Comparison of ENCODE assay signal across 14 cellular contexts in the genomic region with DNA sequence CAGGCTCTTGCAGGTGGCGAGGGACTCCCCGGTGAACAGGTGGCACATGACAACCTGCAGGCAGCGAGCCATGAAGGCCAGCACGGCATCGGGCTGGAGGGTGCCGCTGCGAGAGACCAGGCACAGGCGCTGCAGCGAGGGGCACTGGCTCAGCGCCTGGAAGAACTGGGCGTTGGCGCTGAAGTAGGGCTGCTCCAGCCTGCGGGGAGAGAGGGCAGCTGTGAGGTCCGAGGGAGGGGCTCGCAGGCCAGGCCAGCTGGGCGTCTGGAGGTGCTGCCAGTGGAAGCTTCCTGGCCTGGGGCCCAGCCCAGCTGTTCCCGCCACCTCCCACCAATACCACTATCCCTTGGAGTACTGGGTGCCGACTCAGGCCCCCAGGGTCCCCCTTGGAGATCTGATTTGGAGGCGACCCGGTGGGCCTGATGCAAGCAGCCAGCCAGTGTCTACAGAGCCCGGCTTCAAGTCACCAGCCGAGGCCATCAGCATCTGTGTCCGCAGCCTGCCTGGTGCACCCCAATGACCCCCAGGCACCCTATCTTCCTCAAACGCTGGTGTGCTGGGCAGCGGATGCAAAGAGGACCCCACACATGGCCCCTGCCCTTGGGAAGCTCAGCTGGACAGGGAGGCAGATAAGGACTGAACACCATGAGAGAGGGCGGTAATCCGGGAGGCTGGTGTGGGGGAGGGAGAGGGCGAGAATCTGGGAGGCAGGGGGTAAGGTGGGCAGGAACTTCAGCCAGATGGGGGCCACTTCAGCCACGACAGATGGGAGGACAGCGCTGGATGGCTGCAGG. TPM values are rescaled to one million over a fixed set of nuclear protein-coding genes. Genes with fewer than 3 reads are reported as not detected.
DNase-seq lines count a peak whose midpoint lies in the region; ATAC-seq and TF ChIP-seq lines count a peak whose summit lies in the region.
"Had no signal": no experiment of that assay in that cellular context is flagged by ENCODE, and none has a peak within 500 bp of the region (broad histone marks: within the 10 kb centered on the region; RNA-seq: fewer than 3 reads in every experiment).

No MANE protein-coding gene starts in this region.

- H3K9ac ChIP-seq in BLaER1, result no peak overlapping the region; the same call in 1 of the 2 replicates
- no peak overlapping the region for H3K9ac ChIP-seq in mesenchymal stem cell (ENCODE audit: low read length)

- H2BK12ac ChIP-seq in mesenchymal stem cell (ENCODE audit: low read length in 2 of 2), result no peak overlapping the region

- H4K20me1 ChIP-seq in BLaER1, result peaks cover 78% of the 10 kb centered on the region
- H4K20me1 ChIP-seq in PC-9 (ENCODE audit: insufficient read depth), result peaks cover 34% of the 10 kb centered on the region

- H3K27ac ChIP-seq in BLaER1, result 0 out of 2 replicates have a peak overlapping the region, but pooled peaks have one; percentile 13
- H3K27ac ChIP-seq in SJCRH30, result no peak overlapping the region
- no peak overlapping the region for H3K27ac ChIP-seq in mesenchymal stem cell (ENCODE audit: low read length, poor library complexity, severe bottlenecking)
- no peak overlapping the region for H3K27ac ChIP-seq in PC-9
- H3K27ac ChIP-seq: neutrophil, spleen had no signal

- H2BK15ac ChIP-seq in mesenchymal stem cell (ENCODE audit: low read depth, poor library complexity, severe bottlenecking), result no peak overlapping the region

- H3F3A ChIP-seq in PC-9 (ENCODE audit: insufficient read depth, low read depth), result peaks cover 46% of the 10 kb centered on the region

- H3K4ac ChIP-seq in mesenchymal stem cell (ENCODE audit: low read depth in 1 of 2, low read length in 2 of 2), result no peak overlapping the region

- no peak overlapping the region for H3K4me3 Mint-ChIP-seq in activated T-cell treated with anti-CD3 and anti-CD28 coated beads, Interleukin-2, amount 50 U/mL, for 4 hours
- no peak overlapping the region for H3K4me3 Mint-ChIP-seq in mesothelial cell of epicardium
- H3K4me3 Mint-ChIP-seq: activated B cell treated with CpG ODN at 0.5 μM for 24 hours had no signal

- H2AK5ac ChIP-seq in mesenchymal stem cell (ENCODE audit: low read length, severe bottlenecking), result peak overlapping the region; percentile 43

- no peak for ATAC-seq in activated T-cell treated with anti-CD3 and anti-CD28 coated beads, Interleukin-2, amount 50 U/mL, for 4 hours
- ATAC-seq: left lobe of liver had no signal

- H3K4me1 ChIP-seq in BLaER1 (peaks cover 64% of the 10 kb centered on the region), SJCRH30 (peaks cover 13% of the 10 kb centered on the region), mesenchymal stem cell (ENCODE audit: control insufficient read depth, insufficient read depth, low read depth, low read length) (peaks cover 40% of the 10 kb centered on the region), PC-9 (replicated peaks; ENCODE audit: insufficient read depth) (peaks cover 22% of the 10 kb centered on the region)

- H3K79me2 ChIP-seq in PC-9 (ENCODE audit: low read depth), result 0 out of 2 replicates have a peak, but pooled peaks cover 3% of the 10 kb centered on the region

- no peaks in the 10 kb centered on the region for H3K9me2 ChIP-seq in PC-9 (ENCODE audit: insufficient read depth)

- H3K23ac ChIP-seq in mesenchymal stem cell (ENCODE audit: low read length in 2 of 2), result no peak overlapping the region

- H3K9me3 Mint-ChIP-seq in activated T-cell treated with anti-CD3 and anti-CD28 coated beads, Interleukin-2, amount 50 U/mL, for 4 hours, result no peaks in the 10 kb centered on the region
- no peaks in the 10 kb centered on the region for H3K9me3 Mint-ChIP-seq in mesothelial cell of epicardium
- H3K9me3 Mint-ChIP-seq: activated B cell treated with CpG ODN at 0.5 μM for 24 hours had no signal

- H3K4me2 ChIP-seq in BLaER1, result peak overlapping the region; percentile 52
- no peak overlapping the region for H3K4me2 ChIP-seq in mesenchymal stem cell (ENCODE audit: low read length, poor library complexity, severe bottlenecking)
- H3K4me2 ChIP-seq in PC-9, result no peak overlapping the region

- intact Hi-C loops in PC-9 (cut with micrococcal nuclease; ENCODE audit: unreplicated experiment), result no loop called here

- H3K79me1 ChIP-seq in mesenchymal stem cell (replicated peaks; ENCODE audit: low read length, poor library complexity, severe bottlenecking), result peaks cover 33% of the 10 kb centered on the region

- no peak for TF ChIP-seq CTCF in mesothelial cell of epicardium (IDR thresholded peaks at IDR 0.05; ENCODE audit: unreplicated experiment)
- no peak for TF ChIP-seq CTCF in PC-9 (conservative IDR thresholded peaks at IDR 0.05)

- H2AFZ ChIP-seq in mesenchymal stem cell (ENCODE audit: low read depth, low read length), result no peak overlapping the region
- H2AFZ ChIP-seq in PC-9, result no peak overlapping the region

- no TSS peak for BruUV-seq in PC-9 (replicated peaks; lab: Mats Ljungman, UMichigan)

- POLR2A ChIA-PET in PC-9 (lab: Charles Lee; ENCODE audit: unreplicated experiment), result no interaction called here

- no peak overlapping the region for H2BK5ac ChIP-seq in mesenchymal stem cell (ENCODE audit: low read depth, low read length, poor library complexity, severe bottlenecking)

- peaks cover 7% of the 10 kb centered on the region for H3K36me3 Mint-ChIP-seq in activated T-cell treated with anti-CD3 and anti-CD28 coated beads, Interleukin-2, amount 50 U/mL, for 4 hours (ENCODE audit: insufficient read depth)
- H3K36me3 Mint-ChIP-seq in mesothelial cell of epicardium, result peaks cover 5% of the 10 kb centered on the region

- H3K36me3 ChIP-seq in BLaER1 (peaks cover 18% of the 10 kb centered on the region), SJCRH30 (no peaks in the 10 kb centered on the region), mesenchymal stem cell (ENCODE audit: control insufficient read depth in 1 of 2, insufficient read depth in 2 of 2, low read depth in 1 of 2, low read length in 2 of 2) (peaks cover 26 to 58% of the 10 kb centered on the region in 2 experiments), PC-9 (ENCODE audit: low read depth) (peaks cover 9% of the 10 kb centered on the region; the same call in 1 of the 2 replicates)

- H3K18ac ChIP-seq in mesenchymal stem cell (ENCODE audit: low read depth in 1 of 2, low read length in 2 of 2), result no peak overlapping the region

- 94% methylated on average over 28 of the region's 30 CpGs for WGBS in mesenchymal stem cell

- H4K91ac ChIP-seq in mesenchymal stem cell (ENCODE audit: low read length), result peak overlapping the region; percentile 4

- H3K4me3 ChIP-seq in BLaER1 (no peak overlapping the region), SJCRH30 (no peak overlapping the region), mesenchymal stem cell (ENCODE audit: insufficient read depth in 1 of 2, low read depth in 1 of 2, low read length in 2 of 2) (no peak overlapping the region), PC-9 (no peak overlapping the region)
- H3K4me3 ChIP-seq: spleen had no signal

- H4K8ac ChIP-seq in mesenchymal stem cell (ENCODE audit: low read length), result peak overlapping the region; percentile 22

- H2BK120ac ChIP-seq in mesenchymal stem cell (ENCODE audit: low read depth, low read length), result no peak overlapping the region

- no peak overlapping the region for H3K27ac Mint-ChIP-seq in mesothelial cell of epicardium
- H3K27ac Mint-ChIP-seq: activated B cell treated with CpG ODN at 0.5 μM for 24 hours had no signal

- no peak overlapping the region for H3K14ac ChIP-seq in mesenchymal stem cell (ENCODE audit: low read length in 2 of 2)

- H3K27me3 Mint-ChIP-seq in activated T-cell treated with anti-CD3 and anti-CD28 coated beads, Interleukin-2, amount 50 U/mL, for 4 hours (ENCODE audit: low read depth), result no peaks in the 10 kb centered on the region
- no peaks in the 10 kb centered on the region for H3K27me3 Mint-ChIP-seq in mesothelial cell of epicardium (ENCODE audit: low read depth)
- H3K27me3 Mint-ChIP-seq: activated B cell treated with CpG ODN at 0.5 μM for 24 hours had no signal

- CTCF ChIA-PET in PC-9 (lab: Charles Lee), result no interaction called here

- H3K4me1 Mint-ChIP-seq in activated T-cell treated with anti-CD3 and anti-CD28 coated beads, Interleukin-2, amount 50 U/mL, for 4 hours (ENCODE audit: low read depth), result peaks cover 24% of the 10 kb centered on the region
- H3K4me1 Mint-ChIP-seq in mesothelial cell of epicardium, result peaks cover 6% of the 10 kb centered on the region

- H3K9me3 ChIP-seq in BLaER1 (no peaks in the 10 kb centered on the region), SJCRH30 (replicated peaks) (no peaks in the 10 kb centered on the region), mesenchymal stem cell (ENCODE audit: control insufficient read depth, low read length) (no peaks in the 10 kb centered on the region), PC-9 (ENCODE audit: insufficient read depth, low read depth) (no peaks in the 10 kb centered on the region)
- H3K9me3 ChIP-seq: neutrophil, spleen had no signal

- H3K27me3 ChIP-seq in BLaER1, result no peaks in the 10 kb centered on the region
- no peaks in the 10 kb centered on the region for H3K27me3 ChIP-seq in SJCRH30
- H3K27me3 ChIP-seq in mesenchymal stem cell (ENCODE audit: control insufficient read depth in 1 of 2, insufficient read depth in 1 of 2, low read length in 2 of 2), result no peaks in the 10 kb centered on the region
- H3K27me3 ChIP-seq in PC-9 (ENCODE audit: insufficient read depth, low read depth), result no peaks in the 10 kb centered on the region
- H3K27me3 ChIP-seq: neutrophil, spleen had no signal

- DNase-seq in NCI-H187 treated with DMSO at 0.1 percent for 48 hours (lab: John Stamatoyannopoulos, UW) (peak; percentile 34), SJCRH30 (peak; percentile 90 to 91), mesenchymal stem cell (no peak), mesothelial cell of epicardium (ENCODE audit: low spot score in 2 of 2, unreplicated experiment in 2 of 2) (no peak), PC-9 (no peak)
- no peak for DNase-seq in activated T-cell treated with anti-CD3 and anti-CD28 coated beads, Interleukin-2, amount 50 U/mL, for 4 hours
- DNase-seq in effector CD8-positive, alpha-beta T cell (lab: John Stamatoyannopoulos, UW), result no peak
- DNase-seq: activated B cell treated with CpG ODN at 0.5 μM for 24 hours; effector CD4-positive, alpha-beta T cell; SIG-M5; spleen had no signal

RNA-seq across cellular contexts. Expression of gene FBXL18, which starts 22.2 kb away (rescaled TPM):
- 10.3 and 10.7 TPM in 2 replicates for total RNA-seq in SJCRH30 (2014; rRNA removed; shearing (Covaris generic))
- polyA plus RNA-seq in mesenchymal stem cell (2013, experiment 1 of 2), result 8.4 TPM
- 8.3 TPM for polyA plus RNA-seq in mesenchymal stem cell (2013, experiment 2 of 2)
- 10 to 100 TPM; 11.9 to 13.1 (median 12.8) TPM for total RNA-seq in activated T-cell treated with anti-CD3 and anti-CD28 coated beads, Interleukin-2, amount 50 U/mL, for 4 hours
- total RNA-seq in mesothelial cell of epicardium, result 13.3 to 14.8 TPM (median 13.9 TPM) in 3 replicates
- total RNA-seq in PC-9 (2021), result 29.1 and 39.0 TPM in 2 replicates

RNA-seq across cellular contexts. Expression of gene ACTB, which starts 39.0 kb away (rescaled TPM):
- 1,484 and 1,492 TPM in 2 replicates for total RNA-seq in SJCRH30 (2014; rRNA removed; shearing (Covaris generic))
- polyA plus RNA-seq in mesenchymal stem cell (2013, experiment 1 of 2), result 10,616 TPM
- polyA plus RNA-seq in mesenchymal stem cell (2013, experiment 2 of 2), result 10,486 TPM
- 1,000 to 10,000 TPM; 6,778 to 7,684 (median 6,905) TPM for total RNA-seq in activated T-cell treated with anti-CD3 and anti-CD28 coated beads, Interleukin-2, amount 50 U/mL, for 4 hours
- total RNA-seq in mesothelial cell of epicardium, result 3,506 to 3,552 TPM (median 3,513 TPM) in 3 replicates
- 5,595 and 6,962 TPM in 2 replicates for total RNA-seq in PC-9 (2021)

Comparison
In these comparisons a context has a peak if more than half of its experiments do, and no peak if none do; other contexts are left out.
1. DNase-seq: peak in NCI-H187 treated with DMSO at 0.1 percent for 48 hours (single experiment) and SJCRH30 (2 of 2); none in mesenchymal stem cell (single experiment), activated T-cell treated with anti-CD3 and anti-CD28 coated beads, Interleukin-2, amount 50 U/mL, for 4 hours (single experiment), mesothelial cell of epicardium (0 of 2), effector CD8-positive, alpha-beta T cell (single experiment) and PC-9 (0 of 2).